ENCODE assay signal across 8 cellular contexts in the genomic region with DNA sequence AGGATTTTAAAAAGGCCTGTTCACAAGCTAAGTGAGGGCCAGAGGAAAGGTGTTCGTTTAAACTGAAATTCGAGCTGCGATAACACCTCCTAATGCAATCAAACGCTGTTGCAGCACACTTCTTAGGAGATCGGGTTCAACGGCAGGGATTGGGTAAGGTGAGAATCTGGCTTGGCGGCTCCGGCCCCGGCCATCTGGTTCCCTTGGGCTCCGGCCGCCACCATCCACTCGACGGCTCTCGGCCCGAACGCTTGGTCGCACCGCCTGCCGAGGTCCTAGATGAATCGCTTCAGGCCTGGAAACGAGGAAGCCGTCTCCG. TPM values are rescaled to one million over a fixed set of nuclear protein-coding genes. Genes with fewer than 3 reads are reported as not detected.
DNase-seq lines count a peak whose midpoint lies in the region; ATAC-seq and TF ChIP-seq lines count a peak whose summit lies in the region.

No MANE protein-coding gene starts in this region.

- H3K4me3 ChIP-seq in fibroblast of lung (replicated peaks in 1 of 4; ENCODE audit: control extremely low read depth in 1 of 4, insufficient read depth in 1 of 4, low read depth in 3 of 4, low read length in 4 of 4) (peak overlapping the region; percentile 40 to 96 (median 73)), osteoblast (ENCODE audit: insufficient read depth, low read length) (peak overlapping the region; percentile 84)

- H3K4me1 ChIP-seq in fibroblast of lung (ENCODE audit: control insufficient read depth, extremely low read depth, insufficient read depth, low read length) (peaks cover 3% of the 10 kb centered on the region), osteoblast (ENCODE audit: insufficient read depth, low read length) (peaks cover 40% of the 10 kb centered on the region)

- peaks cover 2% of the 10 kb centered on the region for H3K36me3 ChIP-seq in fibroblast of lung (ENCODE audit: control insufficient read depth, insufficient read depth, low read length)
- peaks cover 23% of the 10 kb centered on the region for H3K36me3 ChIP-seq in osteoblast (ENCODE audit: insufficient read depth, low read length)

- H4K20me1 ChIP-seq in fibroblast of lung (ENCODE audit: control insufficient read depth, extremely low read depth, insufficient read depth, low read length) (no peaks in the 10 kb centered on the region), osteoblast (ENCODE audit: insufficient read depth, low read length) (no peaks in the 10 kb centered on the region)

- peak overlapping the region; percentile 54 for H3K4me2 ChIP-seq in fibroblast of lung (ENCODE audit: extremely low read depth, insufficient read depth, low read length)
- peak overlapping the region; percentile 91 for H3K4me2 ChIP-seq in osteoblast (ENCODE audit: insufficient read depth, low read length)

- ATAC-seq in GM21447 (IDR thresholded peaks at IDR 0.05; ENCODE audit: unreplicated experiment) = peak; percentile 30

- DNase-seq in DMS153 treated with DMSO at 0.1 percent for 48 hours (lab: John Stamatoyannopoulos, UW; ENCODE audit: unreplicated experiment) = peak; percentile 67
- peak; percentile 30 for DNase-seq in HuH-7 (ENCODE audit: low spot score)
- DNase-seq in SKM-1 treated with dmso at 0.1 percent for 144 hours (lab: John Stamatoyannopoulos, UW; ENCODE audit: unreplicated experiment) = peak; percentile 43
- no peak for DNase-seq in fibroblast of lung (ENCODE audit: low read depth in 2 of 2)
- peak; percentile 47 for DNase-seq in osteoblast (ENCODE audit: insufficient read length, low spot score, missing footprints)
- no peak for DNase-seq in UCSD-AML1 (lab: John Stamatoyannopoulos, UW; ENCODE audit: unreplicated experiment)
- no peak for DNase-seq in stimulated activated CD8-positive, alpha-beta memory T cell treated with anti-CD3 and anti-CD28 coated beads, Interleukin-4, amount 100 ng/mL, for 48 hours

- H3K79me2 ChIP-seq in fibroblast of lung (ENCODE audit: control insufficient read depth, insufficient read depth, low read length) (peaks cover 47% of the 10 kb centered on the region), osteoblast (ENCODE audit: insufficient read depth, low read length) (peaks cover 58% of the 10 kb centered on the region)

- peak overlapping the region; percentile 58 for H2AFZ ChIP-seq in fibroblast of lung (ENCODE audit: low read length)
- H2AFZ ChIP-seq in osteoblast (ENCODE audit: low read length) = peak overlapping the region; percentile 88

- no peaks in the 10 kb centered on the region for H3K9me3 ChIP-seq in fibroblast of lung (ENCODE audit: control insufficient read depth, insufficient read depth, low read depth, low read length)
- H3K9me3 ChIP-seq in osteoblast (ENCODE audit: low read depth, low read length) = no peaks in the 10 kb centered on the region

- TF ChIP-seq CTCF in fibroblast of lung (conservative IDR thresholded peaks at IDR 0.05 in 1 of 2, IDR thresholded peaks at IDR 0.05 in 1 of 2; ENCODE audit: low read depth in 1 of 2, low read length in 2 of 2) = no peak
- no peak for TF ChIP-seq CTCF in osteoblast (IDR thresholded peaks at IDR 0.05; ENCODE audit: extremely low read depth, low read depth, low read length)

- H3K9ac ChIP-seq in fibroblast of lung (ENCODE audit: insufficient read depth, low read length) = peak overlapping the region; percentile 99

- H3K27ac ChIP-seq in fibroblast of lung (ENCODE audit: insufficient read depth, low read length) (peak overlapping the region; percentile 100), osteoblast (ENCODE audit: low read depth, low read length) (peak overlapping the region; percentile 98)

- H3K27me3 ChIP-seq in fibroblast of lung (ENCODE audit: control insufficient read depth, insufficient read depth, low read length) (no peaks in the 10 kb centered on the region), osteoblast (ENCODE audit: insufficient read depth, low read length) (no peaks in the 10 kb centered on the region)

RNA-seq across cellular contexts. Expression of gene C11orf71, which starts 0.4 kb away (rescaled TPM):
- total RNA-seq in fibroblast of lung (3.9 and 9.6 TPM in 2 replicates), osteoblast (3.3 and 4.7 TPM in 2 replicates)
- polyA plus RNA-seq in fibroblast of lung = 3.5 and 4.0 TPM in 2 replicates
- polyA plus RNA-seq in fibroblast of lung (2012) = 2.0 and 2.4 TPM in 2 replicates
- 1.4 and 1.6 TPM in 2 replicates for polyA minus RNA-seq in fibroblast of lung (ENCODE audit: low replicate concordance)

RNA-seq across cellular contexts. Expression of gene RBM7, which starts 0.6 kb away (rescaled TPM):
- total RNA-seq in fibroblast of lung (66.8 and 81.1 TPM in 2 replicates), osteoblast (37.7 and 38.0 TPM in 2 replicates)
- polyA plus RNA-seq in fibroblast of lung = 41.8 and 46.5 TPM in 2 replicates
- 34.5 and 39.2 TPM in 2 replicates for polyA plus RNA-seq in fibroblast of lung (2012)
- 9.8 and 20.6 TPM in 2 replicates for polyA minus RNA-seq in fibroblast of lung (ENCODE audit: low replicate concordance)

RNA-seq across cellular contexts. Expression of gene REXO2, which starts 39.4 kb away (rescaled TPM):
- 234 and 236 TPM in 2 replicates for total RNA-seq in fibroblast of lung
- polyA plus RNA-seq in fibroblast of lung = 269 and 372 TPM in 2 replicates
- 184 and 240 TPM in 2 replicates for polyA plus RNA-seq in fibroblast of lung (2012)
- polyA minus RNA-seq in fibroblast of lung (ENCODE audit: low replicate concordance) = 12.4 and 13.1 TPM in 2 replicates
- total RNA-seq in osteoblast = 177 and 203 TPM in 2 replicates

Comparison
In these comparisons a context has a peak if more than half of its experiments do, and no peak if none do; other contexts are left out.
1. DNase-seq: peak in DMS153 treated with DMSO at 0.1 percent for 48 hours (single experiment), HuH-7 (single experiment), SKM-1 treated with dmso at 0.1 percent for 144 hours (single experiment) and osteoblast (single experiment); none in fibroblast of lung (0 of 2), UCSD-AML1 (single experiment) and stimulated activated CD8-positive, alpha-beta memory T cell treated with anti-CD3 and anti-CD28 coated beads, Interleukin-4, amount 100 ng/mL, for 48 hours (single experiment).